24 cellular contexts compared by ENCODE assay signal in genomic region chr22:32583074-32583677, GRCh38.
DNase-seq lines count a peak whose midpoint lies in the region; ATAC-seq, FAIRE-seq and TF ChIP-seq lines count a peak whose summit lies in the region.
"Had no signal": no experiment of that assay in that cellular context is flagged by ENCODE, and none has a peak within 500 bp of the region (broad histone marks: within the 10 kb centered on the region; RNA-seq: fewer than 3 reads in every experiment).

No MANE protein-coding gene starts in this region.

- H3K36me3 ChIP-seq in PC-9 (ENCODE audit: low read depth) (no peaks in the 10 kb centered on the region), gastroesophageal sphincter (no peaks in the 10 kb centered on the region)
- H3K36me3 ChIP-seq: left lung, uterus had no signal

- ATAC-seq in A549 (no peak), gastroesophageal sphincter (no peak), GM18868 (IDR thresholded peaks at IDR 0.05; ENCODE audit: unreplicated experiment) (no peak)
- ATAC-seq: effector memory CD8-positive, alpha-beta T cell; left lung; WTC11 had no signal

- 75% methylated on average over 8 of the region's 8 CpGs for WGBS in A549 (ENCODE audit: missing lambda C conversion rate)
- WGBS in gastroesophageal sphincter (ENCODE audit: low coverage in 1 of 2), 2 donors: 85 to 93% methylated on average over 3 to 6 of the region's 8 CpGs

- no peak for TF ChIP-seq RAD21 in A549 (conservative IDR thresholded peaks at IDR 0.05 in 1 of 2, IDR thresholded peaks at IDR 0.05 in 1 of 2)

- no peak overlapping the region; the same call in 1 of the 2 replicates for H2AFZ ChIP-seq in PC-9

- peaks cover 21% of the 10 kb centered on the region; the same call in 2 of the 3 replicates for H3K4me1 ChIP-seq in A549
- peaks cover 52% of the 10 kb centered on the region for H3K4me1 ChIP-seq in PC-9 (replicated peaks; ENCODE audit: insufficient read depth)
- H3K4me1 ChIP-seq in gastroesophageal sphincter: peaks cover 3 to 31% (median 4%) of the 10 kb centered on the region in 3 donors
- H3K4me1 ChIP-seq: uterus had no signal

- no TSS peak for BruUV-seq in PC-9 (replicated peaks; lab: Mats Ljungman, UMichigan)

- TF ChIP-seq POLR2A in A549 (IDR thresholded peaks at IDR 0.05; ENCODE audit: low read length): no peak
- no peak for TF ChIP-seq POLR2A in gastroesophageal sphincter (IDR thresholded peaks at IDR 0.05)

- no peaks in the 10 kb centered on the region for H3K9me3 ChIP-seq in A549
- H3K9me3 ChIP-seq in PC-9 (ENCODE audit: insufficient read depth, low read depth): no peaks in the 10 kb centered on the region
- H3K9me3 ChIP-seq in gastroesophageal sphincter: no peaks in the 10 kb centered on the region
- H3K9me3 ChIP-seq: left lung, uterus had no signal

- peaks cover 39% of the 10 kb centered on the region for H3F3A ChIP-seq in PC-9 (ENCODE audit: insufficient read depth, low read depth)

- DNase-seq in A549 (ENCODE audit: low read depth in 1 of 2, low spot score in 1 of 2) (no peak), PC-9 (no peak), myocyte (ENCODE audit: low read depth) (peak; percentile 57), HK-2 (ENCODE audit: unreplicated experiment) (no peak), pons (ENCODE audit: low spot score) (no peak)
- no peak for DNase-seq in stimulated activated CD4-positive, alpha-beta T cell treated with anti-CD3 and anti-CD28 coated beads, Interleukin-15, amount 100 ng/mL, for 24 hours
- DNase-seq: activated CD8-positive, alpha-beta memory T cell treated with anti-CD3 and anti-CD28 coated beads, Interleukin-2, amount 50 U/mL, for 4 hours; activated naive CD8-positive, alpha-beta T cell treated with anti-CD3 and anti-CD28 coated beads, Interleukin-2, amount 10 ng/mL, durations not matched to agents 7 days and 5 days; effector memory CD8-positive, alpha-beta T cell; H7; KBM-7; left lung; NCI-H69; retina; stimulated activated CD8-positive, alpha-beta memory T cell treated with anti-CD3 and anti-CD28 coated beads, Interleukin-4, amount 100 ng/mL, for 48 hours; T-helper 9 cell; uterus had no signal

- H3K27ac ChIP-seq in A549 (peak overlapping the region; percentile 63 to 64), PC-9 (peak overlapping the region; percentile 88), gastroesophageal sphincter (peak overlapping the region in 3 of 4 donors; percentile 46 to 70 (median 66))
- H3K27ac ChIP-seq: RWPE1 had no signal

- no peak for TF ChIP-seq EP300 in A549 (IDR thresholded peaks at IDR 0.05)
- no peak for TF ChIP-seq EP300 in gastroesophageal sphincter (IDR thresholded peaks at IDR 0.05)

- no peaks in the 10 kb centered on the region for H4K20me1 ChIP-seq in PC-9 (ENCODE audit: insufficient read depth)

- FAIRE-seq in A549 (lab: Jason Lieb, UNC): no peak
- FAIRE-seq: colon, G401.6, GM18507 had no signal

- H3K9me2 ChIP-seq in PC-9 (ENCODE audit: insufficient read depth): no peaks in the 10 kb centered on the region

- CTCF ChIA-PET in A549 (lab: Yijun Ruan, JAX): interaction anchor here (0.6 to 2.1 kb wide), 4 partner anchors 16 to 843 kb away, joined by 3 to 6 read pairs (median 4); no protein-coding TSS in a partner anchor
- CTCF ChIA-PET in PC-9 (lab: Charles Lee): interaction anchor here (0.6 kb wide), 2 partner anchors 13 to 535 kb away, joined by 3 to 9 read pairs; no protein-coding TSS in a partner anchor

- peak overlapping the region; percentile 49; the same call in 1 of the 3 replicates for H3K4me2 ChIP-seq in A549
- H3K4me2 ChIP-seq in PC-9: peak overlapping the region; percentile 63

- H3K4me3 ChIP-seq in A549 (no peak overlapping the region), PC-9 (peak overlapping the region; percentile 15; the same call in 1 of the 2 replicates), gastroesophageal sphincter (no peak overlapping the region)
- H3K4me3 ChIP-seq: left lung, uterus had no signal

- POLR2A ChIA-PET in A549 (lab: Yijun Ruan, JAX): no interaction called here
- POLR2A ChIA-PET in PC-9 (lab: Charles Lee; ENCODE audit: unreplicated experiment): interaction anchor here (0.6 kb wide), 1 partner anchor 197 kb away, joined by 7 read pairs; no protein-coding TSS in a partner anchor

- TF ChIP-seq CTCF in A549 (IDR thresholded peaks at IDR 0.05) (no peak), PC-9 (conservative IDR thresholded peaks at IDR 0.05) (no peak), gastroesophageal sphincter (IDR thresholded peaks at IDR 0.05) (no peak)

- intact Hi-C loops in PC-9 (cut with micrococcal nuclease; ENCODE audit: unreplicated experiment): no loop called here

- H3K27me3 ChIP-seq in PC-9 (ENCODE audit: insufficient read depth, low read depth) (no peaks in the 10 kb centered on the region), gastroesophageal sphincter (no peaks in the 10 kb centered on the region)
- H3K27me3 ChIP-seq: left lung, uterus had no signal

- H3K79me2 ChIP-seq in PC-9 (ENCODE audit: low read depth): no peaks in the 10 kb centered on the region

TF ChIP-seq in A549, 52 proteins besides CTCF, POLR2A, EP300 and RAD21:
- TF ChIP-seq GATA3 (IDR thresholded peaks at IDR 0.05; ENCODE audit: borderline replicate concordance) (no peak), SREBF2 (IDR thresholded peaks at IDR 0.05) (no peak), NR3C1 (IDR thresholded peaks at IDR 0.05) (no peak), ZNF302 (CRISPR knock-in tag; IDR thresholded peaks at IDR 0.05) (no peak), ESRRA (IDR thresholded peaks at IDR 0.05; ENCODE audit: borderline replicate concordance, low read length) (no peak), MAFK (IDR thresholded peaks at IDR 0.05; ENCODE audit: partially characterized antibody) (no peak), RFX5 (IDR thresholded peaks at IDR 0.05) (no peak), RCOR1 (IDR thresholded peaks at IDR 0.05; ENCODE audit: low read depth, low read length) (no peak), BHLHE40 (IDR thresholded peaks at IDR 0.05; ENCODE audit: low read depth, low read length) (no peak), TP53 (CRISPR knock-in tag; IDR thresholded peaks at IDR 0.05) (no peak), NFE2L2 (conservative IDR thresholded peaks at IDR 0.05; ENCODE audit: low read length) (no peak), ZC3H11A (IDR thresholded peaks at IDR 0.05) (no peak), USF2 (IDR thresholded peaks at IDR 0.05) (no peak)
- TF ChIP-seq, protein P1, sequence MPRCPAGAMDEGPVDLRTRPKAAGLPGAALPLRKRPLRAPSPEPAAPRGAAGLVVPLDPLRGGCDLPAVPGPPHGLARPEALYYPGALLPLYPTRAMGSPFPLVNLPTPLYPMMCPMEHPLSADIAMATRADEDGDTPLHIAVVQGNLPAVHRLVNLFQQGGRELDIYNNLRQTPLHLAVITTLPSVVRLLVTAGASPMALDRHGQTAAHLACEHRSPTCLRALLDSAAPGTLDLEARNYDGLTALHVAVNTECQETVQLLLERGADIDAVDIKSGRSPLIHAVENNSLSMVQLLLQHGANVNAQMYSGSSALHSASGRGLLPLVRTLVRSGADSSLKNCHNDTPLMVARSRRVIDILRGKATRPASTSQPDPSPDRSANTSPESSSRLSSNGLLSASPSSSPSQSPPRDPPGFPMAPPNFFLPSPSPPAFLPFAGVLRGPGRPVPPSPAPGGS (IDR thresholded peaks at IDR 0.05): no peak
- TF ChIP-seq, protein P2, sequence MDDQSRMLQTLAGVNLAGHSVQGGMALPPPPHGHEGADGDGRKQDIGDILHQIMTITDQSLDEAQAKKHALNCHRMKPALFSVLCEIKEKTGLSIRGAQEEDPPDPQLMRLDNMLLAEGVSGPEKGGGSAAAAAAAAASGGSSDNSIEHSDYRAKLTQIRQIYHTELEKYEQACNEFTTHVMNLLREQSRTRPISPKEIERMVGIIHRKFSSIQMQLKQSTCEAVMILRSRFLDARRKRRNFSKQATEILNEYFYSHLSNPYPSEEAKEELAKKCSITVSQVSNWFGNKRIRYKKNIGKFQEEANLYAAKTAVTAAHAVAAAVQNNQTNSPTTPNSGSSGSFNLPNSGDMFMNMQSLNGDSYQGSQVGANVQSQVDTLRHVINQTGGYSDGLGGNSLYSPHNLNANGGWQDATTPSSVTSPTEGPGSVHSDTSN (IDR thresholded peaks at IDR 0.05): no peak
- TF ChIP-seq, protein P3, sequence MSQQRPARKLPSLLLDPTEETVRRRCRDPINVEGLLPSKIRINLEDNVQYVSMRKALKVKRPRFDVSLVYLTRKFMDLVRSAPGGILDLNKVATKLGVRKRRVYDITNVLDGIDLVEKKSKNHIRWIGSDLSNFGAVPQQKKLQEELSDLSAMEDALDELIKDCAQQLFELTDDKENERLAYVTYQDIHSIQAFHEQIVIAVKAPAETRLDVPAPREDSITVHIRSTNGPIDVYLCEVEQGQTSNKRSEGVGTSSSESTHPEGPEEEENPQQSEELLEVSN (IDR thresholded peaks at IDR 0.05; ENCODE audit: borderline replicate concordance, low read depth): no peak
